18 cellular contexts compared by ENCODE assay signal in the genomic region with DNA sequence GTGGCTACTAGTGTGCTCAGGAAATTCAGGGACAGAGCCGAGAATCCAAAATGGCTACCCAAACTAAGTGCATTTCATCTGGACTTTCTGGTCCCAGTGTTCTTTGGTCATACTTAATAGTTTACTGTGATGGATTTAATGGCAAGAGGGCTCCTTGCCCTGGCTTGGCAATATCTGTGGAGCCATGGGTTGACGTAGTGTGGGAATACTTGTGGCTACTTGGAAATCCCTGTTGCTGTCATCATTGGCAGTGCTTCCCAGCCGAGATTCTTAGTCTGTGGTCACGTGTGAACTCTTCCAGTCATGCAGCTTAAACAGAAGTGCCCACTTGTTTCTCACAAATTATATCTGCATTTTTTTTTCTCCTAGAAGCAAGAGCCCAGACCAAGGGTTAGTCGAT.
DNase-seq lines count a peak whose midpoint lies in the region; ATAC-seq and TF ChIP-seq lines count a peak whose summit lies in the region.
"Had no signal": no experiment of that assay in that cellular context is flagged by ENCODE, and none has a peak within 500 bp of the region (broad histone marks: within the 10 kb centered on the region; RNA-seq: fewer than 3 reads in every experiment).

No MANE protein-coding gene starts in this region.

- ATAC-seq in natural killer cell, result no peak
- no peak for ATAC-seq in HG03571 (IDR thresholded peaks at IDR 0.05; ENCODE audit: unreplicated experiment)
- ATAC-seq: left lobe of liver; natural killer cell treated with Interleukin-12 subunit alpha and Interleukin-12 subunit beta and Interleukin-15 and Interleukin-18, amount 100 ng/mL, for 72 hours; stimulated activated naive CD8-positive, alpha-beta T cell treated with anti-CD3 and anti-CD28 coated beads, Interleukin-15, amount 100 ng/mL, for 72 hours had no signal

- no peaks in the 10 kb centered on the region for H3K9me3 ChIP-seq in transverse colon
- H3K9me3 ChIP-seq: SK-N-SH had no signal

- no peaks in the 10 kb centered on the region for H3K4me1 ChIP-seq in transverse colon

- in situ Hi-C loops in transverse colon (cut with MboI; ENCODE audit: low pct_ligation_motif_present in 1 of 4, low pct_unique_long_range_greater_than_20kb in 1 of 4, low sequenced_read_pairs in 3 of 4), result no loop called here

- H3K27ac ChIP-seq in transverse colon, result no peak overlapping the region

- DNase-seq in AG09319 (ENCODE audit: extremely low read depth, low read depth) (peak; percentile 65), RPMI7951 (ENCODE audit: low read depth) (peak; percentile 83), foreskin fibroblast (peak; percentile 53 to 79), retinal pigment epithelial cell (ENCODE audit: low read depth) (peak; percentile 61), transverse colon (no peak), natural killer cell (no peak)
- no peak for DNase-seq in activated CD4-positive, CD25-positive, alpha-beta regulatory T cell (lab: John Stamatoyannopoulos, UW)
- DNase-seq: cerebellar nuclear complex; DMS153; NCI-H1092; SK-N-SH; stimulated activated naive CD8-positive, alpha-beta T cell treated with anti-CD3 and anti-CD28 coated beads, Interleukin-15, amount 100 ng/mL, for 72 hours had no signal

- TF ChIP-seq CTCF in AG09319 (IDR thresholded peaks at IDR 0.05; ENCODE audit: low read depth, low read length) (no peak), foreskin fibroblast (IDR thresholded peaks at IDR 0.05; ENCODE audit: low read depth, low read length) (no peak), retinal pigment epithelial cell (conservative IDR thresholded peaks at IDR 0.05; ENCODE audit: low read depth, low read length) (no peak), transverse colon (IDR thresholded peaks at IDR 0.05) (no peak), natural killer cell (IDR thresholded peaks at IDR 0.05) (no peak)

- WGBS in transverse colon (ENCODE audit: low coverage in 1 of 2), 2 donors, result 85 to 100% methylated on average over 1 to 5 of the region's 5 CpGs

- no peaks in the 10 kb centered on the region for H3K4me1 Mint-ChIP-seq in natural killer cell
- H3K4me1 Mint-ChIP-seq: activated naive CD4-positive, alpha-beta T cell treated with anti-CD3 and anti-CD28 coated beads, Interleukin-2, amount 50 U/mL, for 24 hours; stimulated activated naive CD8-positive, alpha-beta T cell treated with anti-CD3 and anti-CD28 coated beads, Interleukin-15, amount 100 ng/mL, for 72 hours had no signal

- H3K36me3 ChIP-seq in transverse colon, result no peaks in the 10 kb centered on the region

- TF ChIP-seq POLR2A in transverse colon (IDR thresholded peaks at IDR 0.05), result no peak

- no peak overlapping the region for H3K4me3 ChIP-seq in foreskin fibroblast (ENCODE audit: low read depth in 1 of 2, low read length in 2 of 2)
- H3K4me3 ChIP-seq in retinal pigment epithelial cell (ENCODE audit: low read length), result no peak overlapping the region
- H3K4me3 ChIP-seq in transverse colon, result no peak overlapping the region
- H3K4me3 ChIP-seq: hepatocyte had no signal

- intact Hi-C loops in transverse colon (cut with DNase I; ENCODE audit: low total_unique reads), result no loop called here
- intact Hi-C loops in natural killer cell (cut with micrococcal nuclease), result no loop called here

- TF ChIP-seq EP300 in transverse colon (IDR thresholded peaks at IDR 0.05; ENCODE audit: low read depth), result no peak

- no peaks in the 10 kb centered on the region for H3K36me3 Mint-ChIP-seq in natural killer cell
- H3K36me3 Mint-ChIP-seq: activated naive CD4-positive, alpha-beta T cell treated with anti-CD3 and anti-CD28 coated beads, Interleukin-2, amount 50 U/mL, for 24 hours; natural killer cell treated with Interleukin-12 subunit alpha and Interleukin-12 subunit beta and Interleukin-15 and Interleukin-18, amount 100 ng/mL, for 72 hours had no signal

- no peaks in the 10 kb centered on the region for H3K9me3 Mint-ChIP-seq in natural killer cell
- H3K9me3 Mint-ChIP-seq: activated naive CD4-positive, alpha-beta T cell treated with anti-CD3 and anti-CD28 coated beads, Interleukin-2, amount 50 U/mL, for 24 hours; natural killer cell treated with Interleukin-12 subunit alpha and Interleukin-12 subunit beta and Interleukin-15 and Interleukin-18, amount 100 ng/mL, for 72 hours; stimulated activated naive CD8-positive, alpha-beta T cell treated with anti-CD3 and anti-CD28 coated beads, Interleukin-15, amount 100 ng/mL, for 72 hours had no signal

- H3K27ac Mint-ChIP-seq in natural killer cell, result no peak overlapping the region
- H3K27ac Mint-ChIP-seq: activated naive CD4-positive, alpha-beta T cell treated with anti-CD3 and anti-CD28 coated beads, Interleukin-2, amount 50 U/mL, for 24 hours; B cell; natural killer cell treated with Interleukin-12 subunit alpha and Interleukin-12 subunit beta and Interleukin-15 and Interleukin-18, amount 100 ng/mL, for 72 hours; stimulated activated naive CD8-positive, alpha-beta T cell treated with anti-CD3 and anti-CD28 coated beads, Interleukin-15, amount 100 ng/mL, for 72 hours had no signal

- H3K27me3 ChIP-seq in transverse colon, result no peaks in the 10 kb centered on the region
- H3K27me3 ChIP-seq: hepatocyte had no signal

- H3K4me3 Mint-ChIP-seq in natural killer cell, result no peak overlapping the region
- H3K4me3 Mint-ChIP-seq: activated naive CD4-positive, alpha-beta T cell treated with anti-CD3 and anti-CD28 coated beads, Interleukin-2, amount 50 U/mL, for 24 hours; B cell; natural killer cell treated with Interleukin-12 subunit alpha and Interleukin-12 subunit beta and Interleukin-15 and Interleukin-18, amount 100 ng/mL, for 72 hours; stimulated activated naive CD8-positive, alpha-beta T cell treated with anti-CD3 and anti-CD28 coated beads, Interleukin-15, amount 100 ng/mL, for 72 hours had no signal

- no peaks in the 10 kb centered on the region for H3K27me3 Mint-ChIP-seq in natural killer cell (ENCODE audit: low read depth in 2 of 2)
- H3K27me3 Mint-ChIP-seq: activated naive CD4-positive, alpha-beta T cell treated with anti-CD3 and anti-CD28 coated beads, Interleukin-2, amount 50 U/mL, for 24 hours; B cell; natural killer cell treated with Interleukin-12 subunit alpha and Interleukin-12 subunit beta and Interleukin-15 and Interleukin-18, amount 100 ng/mL, for 72 hours; stimulated activated naive CD8-positive, alpha-beta T cell treated with anti-CD3 and anti-CD28 coated beads, Interleukin-15, amount 100 ng/mL, for 72 hours had no signal

Comparison
In these comparisons a context has a peak if more than half of its experiments do, and no peak if none do; other contexts are left out.
1. DNase-seq: peak in AG09319 (single experiment), RPMI7951 (single experiment), foreskin fibroblast (2 of 2) and retinal pigment epithelial cell (single experiment); none in transverse colon (single experiment), natural killer cell (single experiment) and activated CD4-positive, CD25-positive, alpha-beta regulatory T cell (0 of 4).